Comparison of ENCODE assay signal across 8 cellular contexts in genomic region chr1:212291505-212292134, GRCh38. TPM values are rescaled to one million over a fixed set of nuclear protein-coding genes. Genes with fewer than 3 reads are reported as not detected.
A peak's percentile ranks its signal among the peaks of the same experiment; 100 is the strongest.
DNase-seq lines count a peak whose midpoint lies in the region; ATAC-seq, FAIRE-seq and TF ChIP-seq lines count a peak whose summit lies in the region.

No MANE protein-coding gene starts in this region.

- H3K9me3 Mint-ChIP-seq in Calu3 (ENCODE audit: low read depth, unreplicated experiment), result no peaks in the 10 kb centered on the region

- peak overlapping the region; percentile 15 for H3K4me3 Mint-ChIP-seq in Calu3 (ENCODE audit: low read depth, unreplicated experiment)

- H3K79me2 ChIP-seq in K562 (ENCODE audit: control insufficient read depth, insufficient read depth, low read length), result peaks cover 100% of the 10 kb centered on the region

- no peak overlapping the region; a peak in 1 of 4 replicates for H3K9ac ChIP-seq in K562 (ENCODE audit: insufficient read depth in 1 of 2, low read depth in 2 of 2, low read length in 2 of 2)

- in situ Hi-C loops in K562 (cut with MboI), result no loop called here

- H3K4me1 Mint-ChIP-seq in Calu3 (ENCODE audit: low read depth, unreplicated experiment), result peaks cover 63% of the 10 kb centered on the region

- TF ChIP-seq CTCF in Calu3 (IDR thresholded peaks at IDR 0.05; ENCODE audit: unreplicated experiment), result peak; percentile 66
- TF ChIP-seq CTCF in K562 (IDR thresholded peaks at IDR 0.05 in 2 of 3, conservative IDR thresholded peaks at IDR 0.05 in 1 of 3; ENCODE audit: insufficient read depth in 2 of 3, low read depth in 1 of 3, low read length in 3 of 3), result peak; percentile 71 to 95 (median 78); a peak in 5 of 6 replicates

- CTCF ChIA-PET in Calu3 (lab: Charles Lee) (interaction anchor here (1.0 to 1.7 kb wide), 6 partner anchors 30 to 611 kb away, joined by 3 to 31 read pairs (median 5); no protein-coding TSS in a partner anchor), K562 (lab: Yijun Ruan, JAX; ENCODE audit: low intra/inter-chr PET ratio) (interaction anchor here (0.6 to 4.2 kb wide), 7 partner anchors 57 to 229 kb away, joined by 3 to 47 read pairs (median 5); no protein-coding TSS in a partner anchor)

- peaks cover 13% of the 10 kb centered on the region for H4K20me1 ChIP-seq in K562 (replicated peaks; ENCODE audit: control insufficient read depth, insufficient read depth, low read length)

- H3K9me1 ChIP-seq in K562 (ENCODE audit: control insufficient read depth, insufficient read depth, low read length), result peaks cover 3% of the 10 kb centered on the region

- POLR2A ChIA-PET in K562 (lab: Yijun Ruan, JAX), result interaction anchor here (0.8 to 1.6 kb wide), 7 partner anchors 20 to 256 kb away, joined by 3 to 9 read pairs (median 3); partner anchors contain the start of genes DTL and INTS7

- H3K36me3 Mint-ChIP-seq in Calu3 (ENCODE audit: insufficient read depth, unreplicated experiment), result peaks cover 13% of the 10 kb centered on the region

- no peaks in the 10 kb centered on the region for H3K9me3 ChIP-seq in K562 (replicated peaks; ENCODE audit: control insufficient read depth, insufficient read depth, low read depth, low read length)

- no peak overlapping the region for H2AFZ ChIP-seq in K562 (ENCODE audit: low read depth, low read length)

- H3K27me3 ChIP-seq in K562 (ENCODE audit: control insufficient read depth in 2 of 2, insufficient read depth in 2 of 2, low read length in 2 of 2), result no peaks in the 10 kb centered on the region

- no peak for TF ChIP-seq EP300 in K562 (IDR thresholded peaks at IDR 0.05; ENCODE audit: low read length)

- FAIRE-seq in K562 (lab: Jason Lieb, UNC), result peak; percentile 32

- peaks cover 6 to 50% of the 10 kb centered on the region in 2 experiments for H3K4me1 ChIP-seq in K562 (replicated peaks in 1 of 2; ENCODE audit: control insufficient read depth in 2 of 2, insufficient read depth in 2 of 2, low read length in 2 of 2)

- no peak overlapping the region for H3K27ac ChIP-seq in K562 (ENCODE audit: extremely low read depth, low read depth, low read length)

- TF ChIP-seq RAD21 in K562 (CRISPR knock-in tag; conservative IDR thresholded peaks at IDR 0.05 in 1 of 2, IDR thresholded peaks at IDR 0.05 in 1 of 2), result peak; percentile 96 to 98

- DNase-seq in Calu3 (peak; percentile 36), HT1080 (ENCODE audit: low read depth) (peak; percentile 53), NCI-H82 treated with DMSO at 0.1 percent for 48 hours (lab: John Stamatoyannopoulos, UW; ENCODE audit: unreplicated experiment) (peak; percentile 97), K562 (ENCODE audit: extremely low read depth in 1 of 4, low spot score in 3 of 4) (peak; percentile 37 to 70 (median 51)), left colon (no peak)
- DNase-seq in stimulated activated CD4-positive, alpha-beta T cell treated with anti-CD3 and anti-CD28 coated beads, Interleukin-4, amount 100 ng/mL, for 24 hours, result no peak

- 38% methylated on average over 6 of the region's 6 CpGs for WGBS in K562 (ENCODE audit: insufficient coverage, low coverage, missing lambda C conversion rate)

- no peak for TF ChIP-seq POLR2A in K562 (conservative IDR thresholded peaks at IDR 0.05)

- peak overlapping the region; percentile 60 for H3K27ac Mint-ChIP-seq in Calu3 (ENCODE audit: unreplicated experiment)

- BruUV-seq in Calu3 (replicated peaks; lab: Mats Ljungman, UMichigan) (no TSS peak), K562 (replicated peaks; lab: Mats Ljungman, UMichigan) (no TSS peak)

- H3K27me3 Mint-ChIP-seq in Calu3 (ENCODE audit: unreplicated experiment), result no peaks in the 10 kb centered on the region

- intact Hi-C loops in Calu3 (cut with micrococcal nuclease; ENCODE audit: unreplicated experiment), result loop anchor here (1.0 to 5.0 kb wide), 3 partner anchors 76 to 220 kb away; no protein-coding TSS in a partner anchor
- intact Hi-C loops in K562 (cut with micrococcal nuclease), result loop anchor here (1.0 to 5.0 kb wide), 6 partner anchors 153 to 614 kb away; partner anchors contain the start of genes DTL, INTS7 and NEK2
- intact Hi-C loops in left colon (cut with DNase I, micrococcal nuclease), result loop anchor here in 1 of 2 donors (5.0 kb wide), 1 partner anchor 219 kb away; no protein-coding TSS in a partner anchor

- H3K36me3 ChIP-seq in K562 (ENCODE audit: control insufficient read depth, insufficient read depth, low read length), result peaks cover 17% of the 10 kb centered on the region; the same call in 2 of the 3 replicates

- H3K4me3 ChIP-seq in K562, result no peak overlapping the region

- H3K4me2 ChIP-seq in K562 (ENCODE audit: insufficient read depth, low read length), result no peak overlapping the region; the same call in 1 of the 2 replicates

- ATAC-seq in GM19452 (IDR thresholded peaks at IDR 0.05; ENCODE audit: unreplicated experiment), result peak; percentile 72
- ATAC-seq in K562, result peak; percentile 74
- ATAC-seq in left colon, result peak; percentile 59
- no peak for ATAC-seq in HG02970 (IDR thresholded peaks at IDR 0.05; ENCODE audit: low FRiP score, unreplicated experiment)

TF ChIP-seq in K562, 482 proteins besides CTCF, POLR2A, EP300 and RAD21 (continues in another document):
- TF ChIP-seq NFIC (IDR thresholded peaks at IDR 0.05), result peak; percentile 22; the same call in 1 of the 2 replicates
- peak; percentile 100 for TF ChIP-seq DACH1 (IDR thresholded peaks at IDR 0.05; ENCODE audit: partially characterized antibody)
- TF ChIP-seq, protein P1, sequence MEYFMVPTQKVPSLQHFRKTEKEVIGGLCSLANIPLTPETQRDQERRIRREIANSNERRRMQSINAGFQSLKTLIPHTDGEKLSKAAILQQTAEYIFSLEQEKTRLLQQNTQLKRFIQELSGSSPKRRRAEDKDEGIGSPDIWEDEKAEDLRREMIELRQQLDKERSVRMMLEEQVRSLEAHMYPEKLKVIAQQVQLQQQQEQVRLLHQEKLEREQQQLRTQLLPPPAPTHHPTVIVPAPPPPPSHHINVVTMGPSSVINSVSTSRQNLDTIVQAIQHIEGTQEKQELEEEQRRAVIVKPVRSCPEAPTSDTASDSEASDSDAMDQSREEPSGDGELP (CRISPR knock-in tag; IDR thresholded peaks at IDR 0.05; ENCODE audit: borderline replicate concordance), result no peak
- TF ChIP-seq, protein P2, sequence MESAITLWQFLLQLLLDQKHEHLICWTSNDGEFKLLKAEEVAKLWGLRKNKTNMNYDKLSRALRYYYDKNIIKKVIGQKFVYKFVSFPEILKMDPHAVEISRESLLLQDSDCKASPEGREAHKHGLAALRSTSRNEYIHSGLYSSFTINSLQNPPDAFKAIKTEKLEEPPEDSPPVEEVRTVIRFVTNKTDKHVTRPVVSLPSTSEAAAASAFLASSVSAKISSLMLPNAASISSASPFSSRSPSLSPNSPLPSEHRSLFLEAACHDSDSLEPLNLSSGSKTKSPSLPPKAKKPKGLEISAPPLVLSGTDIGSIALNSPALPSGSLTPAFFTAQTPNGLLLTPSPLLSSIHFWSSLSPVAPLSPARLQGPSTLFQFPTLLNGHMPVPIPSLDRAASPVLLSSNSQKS (CRISPR knock-in tag; IDR thresholded peaks at IDR 0.05), result no peak
- 0 out of 2 replicates have a peak, but pooled peaks have one; percentile 20 for TF ChIP-seq RFX7 (CRISPR knock-in tag; IDR thresholded peaks at IDR 0.05)
- 0 out of 2 replicates have a peak, but pooled peaks have one; percentile 27 for TF ChIP-seq LARP7 (IDR thresholded peaks at IDR 0.05)
- TF ChIP-seq XRCC3 (IDR thresholded peaks at IDR 0.05), result no peak
- peak; percentile 63 for TF ChIP-seq CHAMP1 (IDR thresholded peaks at IDR 0.05)

RNA-seq across cellular contexts. Expression of gene PPP2R5A, which starts 6.4 kb away (rescaled TPM):
- total RNA-seq in Calu3 (2022) (42.9 and 45.2 TPM in 2 replicates), K562 (2014; rRNA removed) (57.2 and 59.8 TPM in 2 replicates), K562 (2014; rRNA removed; fragmentation: Illumina TruSeq; extraction: Trizol) (64.3 and 73.5 TPM in 2 replicates), K562 (2015; rRNA removed; fragmentation: Illumina TruSeq; extraction: Trizol) (66.1 and 69.6 TPM in 2 replicates), K562 (2021) (70.9 and 71.1 TPM in 2 replicates), left colon (10 to 100 TPM; 61.0 to 69.5 TPM)
- total RNA-seq in HT1080 (2014; rRNA removed; shearing (Covaris generic)), result 11.3 and 12.3 TPM in 2 replicates
- polyA plus RNA-seq in HT1080 (2015; cell fraction: cytosol; rRNA removed), result 12.7 and 15.4 TPM in 2 replicates
- polyA plus RNA-seq in HT1080 (2015; cell fraction: nucleus; rRNA removed), result 8.7 and 9.3 TPM in 2 replicates
- total RNA-seq in K562 (2011; cell fraction: chromatin; rRNA removed; ENCODE audit: low replicate concordance), result 22.5 and 38.1 TPM in 2 replicates
- total RNA-seq in K562 (2011; cell fraction: nucleolus; rRNA removed), result 17.6 and 18.8 TPM in 2 replicates
- 24.0 and 38.3 TPM in 2 replicates for total RNA-seq in K562 (2011; cell fraction: nucleoplasm; rRNA removed)
- polyA plus RNA-seq in K562 (2011; rRNA removed) (79.3 and 106 TPM in 2 replicates), K562 (2014; fragmentation: Illumina TruSeq; extraction: Trizol) (62.9 and 71.3 TPM in 2 replicates), K562 (2014; fragmentation: Nextera tagmentation; extraction: Ambion mirVana) (10 to 100 TPM; 26.9 to 31.2 TPM), K562 (2014; rRNA removed) (53.8 and 62.2 TPM in 2 replicates)
- 37.4 and 45.8 TPM in 2 replicates for polyA plus RNA-seq in K562 (2011; cell fraction: cytosol; rRNA removed)
- polyA plus RNA-seq in K562 (2011; cell fraction: nucleus; rRNA removed), result 26.6 and 37.4 TPM in 2 replicates
- polyA plus RNA-seq in K562 (2012), result 45.3 and 51.5 TPM in 2 replicates
- 59.4 and 61.4 TPM in 2 replicates for polyA minus RNA-seq in K562 (2011; rRNA and poly(A)+ RNA removed)
- polyA minus RNA-seq in K562 (2011; cell fraction: cytosol; rRNA and poly(A)+ RNA removed), result 33.0 and 37.2 TPM in 2 replicates
- 25.4 and 30.1 TPM in 2 replicates for polyA minus RNA-seq in K562 (2011; cell fraction: nucleus; rRNA and poly(A)+ RNA removed)

Comparison
In these comparisons a context has a peak if more than half of its experiments do, and no peak if none do; other contexts are left out.
1. DNase-seq: peak in Calu3 (single experiment), HT1080 (single experiment), NCI-H82 treated with DMSO at 0.1 percent for 48 hours (single experiment) and K562 (4 of 4); none in left colon (0 of 2) and stimulated activated CD4-positive, alpha-beta T cell treated with anti-CD3 and anti-CD28 coated beads, Interleukin-4, amount 100 ng/mL, for 24 hours (single experiment).